1 cellular context compared by ENCODE assay signal in genomic region chr20:19211252-19211651, GRCh38.
TF ChIP-seq lines count a peak whose summit lies in the region.

No MANE protein-coding gene starts in this region.

TF ChIP-seq in HepG2, 621 proteins besides CTCF, POLR2A, EP300 and RAD21:
- TF ChIP-seq POGK (CRISPR knock-in tag; conservative IDR thresholded peaks at IDR 0.05) (no peak), ZMAT5 (CRISPR knock-in tag; IDR thresholded peaks at IDR 0.05; ENCODE audit: borderline replicate concordance, low read depth) (no peak), HNRNPUL1 (IDR thresholded peaks at IDR 0.05; ENCODE audit: low read depth, low read length) (no peak), TAF1 (CRISPR knock-in tag; IDR thresholded peaks at IDR 0.05) (no peak), HOXA5 (CRISPR knock-in tag; IDR thresholded peaks at IDR 0.05) (no peak), TBX2 (CRISPR knock-in tag; IDR thresholded peaks at IDR 0.05; ENCODE audit: borderline replicate concordance) (no peak), HNF1A (IDR thresholded peaks at IDR 0.05; ENCODE audit: low read depth) (no peak), HNF1A (CRISPR knock-in tag; IDR thresholded peaks at IDR 0.05; ENCODE audit: borderline replicate concordance) (no peak), SP5 (CRISPR knock-in tag; IDR thresholded peaks at IDR 0.05; ENCODE audit: borderline replicate concordance, low read depth) (no peak), CAMTA2 (CRISPR knock-in tag; IDR thresholded peaks at IDR 0.05; ENCODE audit: borderline replicate concordance) (no peak), SETDB1 (CRISPR knock-in tag; IDR thresholded peaks at IDR 0.05; ENCODE audit: borderline replicate concordance) (no peak), SNAPC2 (CRISPR knock-in tag; IDR thresholded peaks at IDR 0.05) (no peak), ZNF24 (IDR thresholded peaks at IDR 0.05) (no peak), ARID2 (CRISPR knock-in tag; IDR thresholded peaks at IDR 0.05; ENCODE audit: borderline replicate concordance) (no peak), ZFP41 (CRISPR knock-in tag; IDR thresholded peaks at IDR 0.05; ENCODE audit: borderline replicate concordance) (no peak)
